In the genomic region with DNA sequence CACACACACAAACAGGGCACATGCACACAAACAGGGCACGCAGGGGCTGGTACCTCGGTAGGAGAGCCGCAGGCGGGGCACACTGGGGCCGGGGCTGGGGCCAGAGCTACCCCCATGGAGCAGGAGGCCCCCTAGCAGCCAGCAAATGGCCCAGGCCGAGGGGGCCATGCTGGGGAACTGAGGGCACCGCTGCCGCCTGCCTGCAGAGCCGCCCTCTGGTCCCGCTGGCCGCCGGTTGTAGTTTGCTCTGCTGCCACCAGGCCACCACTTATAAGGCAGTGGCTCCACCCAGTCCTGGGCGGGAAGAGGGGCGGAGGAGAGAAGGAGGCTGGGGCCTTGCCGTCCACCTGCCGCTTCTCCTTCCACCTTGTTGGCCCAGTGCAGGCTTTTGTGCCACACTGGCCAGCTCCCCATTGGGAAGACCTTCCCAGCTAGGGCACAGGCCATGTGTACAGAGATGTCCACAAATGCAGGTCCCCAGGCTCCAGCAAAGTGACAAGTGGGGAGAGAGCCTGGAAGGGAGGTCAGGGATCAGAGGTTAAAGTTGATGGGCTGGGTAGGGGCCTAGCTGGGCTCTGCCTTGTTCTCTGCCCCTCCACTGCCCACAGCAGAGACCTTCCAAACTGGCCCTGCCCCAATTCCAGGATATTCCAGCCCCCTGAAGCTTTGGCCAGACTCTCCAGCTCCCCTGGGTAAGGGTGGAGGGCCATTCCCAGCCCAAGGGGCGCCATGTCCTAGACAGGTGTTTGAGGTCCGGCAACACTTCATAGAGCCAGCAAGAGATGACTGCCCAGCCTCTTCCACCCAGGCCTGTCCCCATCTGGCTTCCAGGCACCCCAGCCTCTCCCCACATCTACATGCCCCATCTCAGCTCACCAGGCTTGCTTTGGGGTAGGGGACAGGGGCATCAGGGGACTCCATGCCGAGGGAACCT, we compare ENCODE assay signal across 8 cellular contexts. TPM values are rescaled to one million over a fixed set of nuclear protein-coding genes. Genes with fewer than 3 reads are reported as not detected.
DNase-seq lines count a peak whose midpoint lies in the region; ATAC-seq and TF ChIP-seq lines count a peak whose summit lies in the region.

A gene (minus strand): TSS at position 244 of the 934 bp plus-strand sequence. CDS start 76 bp downstream, at position 168.

- H3K9me3 ChIP-seq in SJCRH30 (replicated peaks) (no peaks in the 10 kb centered on the region), gastrocnemius medialis (no peaks in the 10 kb centered on the region)

- peak; percentile 74 for DNase-seq in CD14-positive monocyte (ENCODE audit: low spot score)
- peak; percentile 36 for DNase-seq in HK-2 (ENCODE audit: unreplicated experiment)
- peak; percentile 55 to 58 for DNase-seq in SJCRH30
- peak; percentile 19 to 67 (median 32) for DNase-seq in activated naive CD4-positive, alpha-beta T cell (lab: John Stamatoyannopoulos, UW)
- DNase-seq in cardiac septum (ENCODE audit: low spot score): peak; percentile 88
- DNase-seq in gastrocnemius medialis: peak in 1 of 2 donors; percentile 78
- DNase-seq in occipital lobe (lab: John Stamatoyannopoulos, UW): no peak

- H3K4me1 ChIP-seq in SJCRH30 (peaks cover under 1% of the 10 kb centered on the region), gastrocnemius medialis (peaks cover 9 to 28% of the 10 kb centered on the region in 2 donors)

- ATAC-seq in GM19397 (IDR thresholded peaks at IDR 0.05; ENCODE audit: unreplicated experiment): peak; percentile 76
- ATAC-seq in gastrocnemius medialis: peak; percentile 29 to 55

- H3K4me3 ChIP-seq in SJCRH30 (no peak within 1 kb of the TSS), gastrocnemius medialis (peak within 1 kb of the TSS; percentile 6 to 45 (median 34))

- H3K27ac ChIP-seq in SJCRH30: no peak within 1 kb of the TSS
- H3K27ac ChIP-seq in gastrocnemius medialis: peak within 1 kb of the TSS; percentile 94 to 99 (median 97)

- no peaks in the 10 kb centered on the region for H3K36me3 Mint-ChIP-seq in CD14-positive monocyte

- no peaks in the 10 kb centered on the region for H3K9me3 Mint-ChIP-seq in CD14-positive monocyte

- H3K27me3 Mint-ChIP-seq in CD14-positive monocyte (ENCODE audit: low read depth in 3 of 3): peaks cover 2 to 9% (median 7%) of the 10 kb centered on the region in 3 donors

- TF ChIP-seq POLR2A in gastrocnemius medialis (IDR thresholded peaks at IDR 0.05): peak; percentile 29 to 60

- H3K36me3 ChIP-seq in SJCRH30 (no peaks in the 10 kb centered on the region), gastrocnemius medialis (no peaks in the 10 kb centered on the region)

- H3K4me3 Mint-ChIP-seq in CD14-positive monocyte: no peak within 1 kb of the TSS

- H3K27me3 ChIP-seq in SJCRH30 (no peaks in the 10 kb centered on the region), gastrocnemius medialis (no peaks in the 10 kb centered on the region)

- H3K27ac Mint-ChIP-seq in CD14-positive monocyte: peak within 1 kb of the TSS in 2 of 7 donors; percentile 12 to 13

- TF ChIP-seq CTCF in CD14-positive monocyte (IDR thresholded peaks at IDR 0.05): peak; percentile 70
- peak; percentile 58 to 77 (median 73) for TF ChIP-seq CTCF in gastrocnemius medialis (IDR thresholded peaks at IDR 0.05 in 4 of 5, conservative IDR thresholded peaks at IDR 0.05 in 1 of 5)

- H3K4me1 Mint-ChIP-seq in CD14-positive monocyte: peaks cover 6% of the 10 kb centered on the region

- intact Hi-C loops in CD14-positive monocyte (cut with micrococcal nuclease) (loop anchor here in 1 of 2 donors (2.0 kb wide), 1 partner anchor 16 kb away; no protein-coding TSS in a partner anchor), cardiac septum (cut with DNase I) (loop anchor here (5.0 kb wide), 1 partner anchor 218 kb away; a partner anchor contains a TSS), gastrocnemius medialis (cut with DNase I; ENCODE audit: low total_unique reads) (no loop called here)

- in situ Hi-C loops in gastrocnemius medialis (cut with MboI; ENCODE audit: low sequenced_read_pairs in 4 of 4): no loop called here

RNA-seq across cellular contexts. Expression of the gene that starts here (rescaled TPM):
- polyA plus RNA-seq in CD14-positive monocyte: not detected
- 0.03 and 0.10 TPM in 2 replicates for total RNA-seq in SJCRH30 (2014; rRNA removed; shearing (Covaris generic))
- 15.3 TPM for total RNA-seq in cardiac septum
- 10 to 100 TPM in 3 of 4 donors, 1 to 10 TPM in 1; 3.8 to 20.3 (median 13.1) TPM for total RNA-seq in gastrocnemius medialis
- 3.0 TPM for total RNA-seq in occipital lobe

Comparison
In these comparisons a context has a peak if more than half of its experiments do, and no peak if none do; other contexts are left out.
1. Peak in DNase-seq in CD14-positive monocyte; RNA of the gene not detected or under 1 TPM.
2. Peak in DNase-seq in SJCRH30; RNA of the gene not detected or under 1 TPM.